ENCODE assay signal across 8 cellular contexts in genomic region chr11:118928108-118928869, GRCh38. TPM values are rescaled to one million over a fixed set of nuclear protein-coding genes. Genes with fewer than 3 reads are reported as not detected.
DNase-seq lines count a peak whose midpoint lies in the region; ATAC-seq and TF ChIP-seq lines count a peak whose summit lies in the region.

No MANE protein-coding gene starts in this region.

- H3K27ac ChIP-seq in left lung = peak overlapping the region; percentile 84 to 99

- peaks cover 51% of the 10 kb centered on the region for H3K4me1 Mint-ChIP-seq in activated CD4-positive, alpha-beta T cell treated with anti-CD3 and anti-CD28 coated beads, Interleukin-2, amount 10 ng/mL, durations not matched to agents 7 days and 5 days

- H3K9me3 Mint-ChIP-seq in activated CD4-positive, alpha-beta T cell treated with anti-CD3 and anti-CD28 coated beads, Interleukin-2, amount 10 ng/mL, durations not matched to agents 7 days and 5 days = no peaks in the 10 kb centered on the region

- H3K9me3 ChIP-seq in BE2C = no peaks in the 10 kb centered on the region
- no peaks in the 10 kb centered on the region for H3K9me3 ChIP-seq in left lung

- peak overlapping the region; percentile 77 for H3K4me3 ChIP-seq in BE2C (ENCODE audit: low read depth, low read length)
- peak overlapping the region; percentile 74 to 82 for H3K4me3 ChIP-seq in left lung

- CTCF ChIA-PET in activated CD4-positive, alpha-beta T cell treated with anti-CD3 and anti-CD28 coated beads, Interleukin-2, amount 10 ng/mL, durations not matched to agents 7 days and 5 days (lab: Charles Lee) = interaction anchor here (0.7 to 5.0 kb wide), 8 partner anchors 8 to 238 kb away, joined by 3 to 53 read pairs (median 10); partner anchors contain the start of genes DDX6 and UPK2

- ATAC-seq in GM19395 (IDR thresholded peaks at IDR 0.05; ENCODE audit: unreplicated experiment) (peak; percentile 43), HG03558 (IDR thresholded peaks at IDR 0.05; ENCODE audit: extremely low read depth, unreplicated experiment) (peak; percentile 43), left lung (peak; percentile 73)

- H3K36me3 Mint-ChIP-seq in activated CD4-positive, alpha-beta T cell treated with anti-CD3 and anti-CD28 coated beads, Interleukin-2, amount 10 ng/mL, durations not matched to agents 7 days and 5 days (ENCODE audit: low read depth) = peaks cover 16% of the 10 kb centered on the region

- intact Hi-C loops in left lung (cut with DNase I) = no loop called here

- POLR2A ChIA-PET in activated CD4-positive, alpha-beta T cell treated with anti-CD3 and anti-CD28 coated beads, Interleukin-2, amount 10 ng/mL, durations not matched to agents 7 days and 5 days (lab: Charles Lee) = no interaction called here

- TF ChIP-seq CTCF in BE2C (IDR thresholded peaks at IDR 0.05; ENCODE audit: low read depth, low read length) (peak; percentile 95), left lung (IDR thresholded peaks at IDR 0.05) (peak; percentile 91 to 94)

- H3K4me3 Mint-ChIP-seq in activated CD4-positive, alpha-beta T cell treated with anti-CD3 and anti-CD28 coated beads, Interleukin-2, amount 10 ng/mL, durations not matched to agents 7 days and 5 days = peak overlapping the region; percentile 93

- H3K36me3 ChIP-seq in BE2C (no peaks in the 10 kb centered on the region), left lung (no peaks in the 10 kb centered on the region)

- peaks cover 11% of the 10 kb centered on the region for H3K4me1 ChIP-seq in BE2C
- H3K4me1 ChIP-seq in left lung = peaks cover 12 to 54% of the 10 kb centered on the region in 2 donors

- peak; percentile 89 for DNase-seq in BE2C
- peak; percentile 95 for DNase-seq in NCI-H69 (lab: John Stamatoyannopoulos, UW)
- DNase-seq in activated CD4-positive, alpha-beta T cell treated with anti-CD3 and anti-CD28 coated beads, Interleukin-2, amount 10 ng/mL, durations not matched to agents 7 days and 5 days = peak; percentile 94
- DNase-seq in dedifferentiated amniotic fluid mesenchymal stem cell (ENCODE audit: extremely low spot score) = peak; percentile 92
- peak; percentile 90 to 93 for DNase-seq in left lung
- DNase-seq in stimulated activated CD4-positive, alpha-beta T cell treated with anti-CD3 and anti-CD28 coated beads, Interleukin-4, amount 100 ng/mL, for 1 hour = peak; percentile 92

- H3K27me3 ChIP-seq in BE2C (no peaks in the 10 kb centered on the region), left lung (no peaks in the 10 kb centered on the region)

- peaks cover 2% of the 10 kb centered on the region for H3K27me3 Mint-ChIP-seq in activated CD4-positive, alpha-beta T cell treated with anti-CD3 and anti-CD28 coated beads, Interleukin-2, amount 10 ng/mL, durations not matched to agents 7 days and 5 days

- H3K27ac Mint-ChIP-seq in activated CD4-positive, alpha-beta T cell treated with anti-CD3 and anti-CD28 coated beads, Interleukin-2, amount 10 ng/mL, durations not matched to agents 7 days and 5 days = peak overlapping the region; percentile 98

RNA-seq across cellular contexts. Expression of gene BCL9L, which starts 2.6 kb away (rescaled TPM):
- polyA plus RNA-seq in BE2C (2012; ENCODE audit: insufficient read depth, insufficient read length, low read depth) = 104 TPM
- total RNA-seq in activated CD4-positive, alpha-beta T cell treated with anti-CD3 and anti-CD28 coated beads, Interleukin-2, amount 10 ng/mL, durations not matched to agents 7 days and 5 days = 100 to 1,000 TPM; 103 to 109 TPM
- total RNA-seq in left lung = 10 to 100 TPM; 79.4 to 88.9 TPM

RNA-seq across cellular contexts. Expression of gene UPK2, which starts 27.8 kb away (rescaled TPM):
- 0.94 TPM for polyA plus RNA-seq in BE2C (2012; ENCODE audit: insufficient read depth, insufficient read length, low read depth)
- under 1 TPM in 1 of 2 experiments, not detected in 1; 0.60 TPM for total RNA-seq in activated CD4-positive, alpha-beta T cell treated with anti-CD3 and anti-CD28 coated beads, Interleukin-2, amount 10 ng/mL, durations not matched to agents 7 days and 5 days
- not detected for total RNA-seq in left lung

RNA-seq across cellular contexts. Expression of gene FOXR1, which starts 43.3 kb away (rescaled TPM):
- polyA plus RNA-seq in BE2C (2012; ENCODE audit: insufficient read depth, insufficient read length, low read depth) = not detected
- not detected for total RNA-seq in activated CD4-positive, alpha-beta T cell treated with anti-CD3 and anti-CD28 coated beads, Interleukin-2, amount 10 ng/mL, durations not matched to agents 7 days and 5 days
- total RNA-seq in left lung = not detected

RNA-seq across cellular contexts. Expression of gene CXCR5, which starts 44.6 kb away (rescaled TPM):
- polyA plus RNA-seq in BE2C (2012; ENCODE audit: insufficient read depth, insufficient read length, low read depth) = not detected
- under 1 TPM; 0.50 to 0.52 TPM for total RNA-seq in activated CD4-positive, alpha-beta T cell treated with anti-CD3 and anti-CD28 coated beads, Interleukin-2, amount 10 ng/mL, durations not matched to agents 7 days and 5 days
- total RNA-seq in left lung = under 1 TPM in 1 of 2 donors, not detected in 1; 0.10 TPM

Comparison
In these comparisons a context has a peak if more than half of its experiments do, and no peak if none do; other contexts are left out.
1. Peak in every context shown above with its lines: DNase-seq, ATAC-seq, H3K4me3 ChIP-seq and H3K27ac ChIP-seq.